11 cellular contexts compared by ENCODE assay signal in the genomic region with DNA sequence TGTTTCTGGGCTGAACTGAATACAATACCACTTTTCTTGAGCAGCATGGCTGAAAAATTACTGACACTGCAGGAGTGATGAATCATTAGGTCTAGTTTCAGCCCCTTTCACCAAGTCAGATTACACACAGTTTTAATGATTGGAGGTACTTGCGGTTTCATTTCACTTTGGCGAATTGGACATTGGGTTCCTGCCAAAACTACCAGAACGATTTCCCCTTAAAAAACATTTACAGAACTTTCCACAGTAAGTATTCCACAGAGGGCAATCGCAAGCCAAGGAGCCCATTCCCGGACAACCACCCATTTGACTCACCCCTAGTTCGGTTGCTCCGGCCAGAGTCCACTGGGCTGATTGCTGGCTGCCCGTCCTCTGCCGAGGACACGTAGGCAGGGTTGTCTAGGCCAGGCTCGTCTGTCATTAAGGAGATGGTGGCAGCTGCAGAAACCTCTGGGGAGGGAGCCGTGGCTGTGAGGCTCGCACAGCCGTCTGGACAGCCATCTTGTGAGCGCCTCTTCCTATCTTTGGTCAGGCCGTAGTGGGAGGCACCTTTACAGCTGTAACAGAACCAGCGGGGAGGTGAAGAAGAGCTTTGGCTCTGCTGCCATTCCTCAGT.
DNase-seq lines count a peak whose midpoint lies in the region; ATAC-seq, FAIRE-seq and TF ChIP-seq lines count a peak whose summit lies in the region.
"Had no signal": no experiment of that assay in that cellular context is flagged by ENCODE, and none has a peak within 500 bp of the region (broad histone marks: within the 10 kb centered on the region; RNA-seq: fewer than 3 reads in every experiment).

No MANE protein-coding gene starts in this region.

- RAD21 ChIA-PET in GM12878 (lab: Charles Lee; ENCODE audit: unreplicated experiment): no interaction called here

- H3K79me2 ChIP-seq in GM12878 (ENCODE audit: control insufficient read depth, insufficient read depth, low read length): no peaks in the 10 kb centered on the region

- H3K27me3 Mint-ChIP-seq in activated naive CD8-positive, alpha-beta T cell treated with anti-CD3 and anti-CD28 coated beads for 36 hours: peaks cover 9% of the 10 kb centered on the region
- peaks cover 5% of the 10 kb centered on the region for H3K27me3 Mint-ChIP-seq in activated T-cell treated with anti-CD3 and anti-CD28 coated beads, Interleukin-2, amount 50 U/mL, for 72 hours (ENCODE audit: low read depth)

- BruUV-seq in GM12878 (replicated peaks; lab: Mats Ljungman, UMichigan): no TSS peak

- peak; percentile 80 for ATAC-seq in GM12878
- ATAC-seq in left lobe of liver: peak; percentile 93
- ATAC-seq in activated T-cell treated with anti-CD3 and anti-CD28 coated beads, Interleukin-2, amount 50 U/mL, for 72 hours (replicated peaks in 1 of 2): no peak

- peak; percentile 61 for DNase-seq in LoVo (ENCODE audit: low spot score)
- no peak for DNase-seq in GM12878 (ENCODE audit: low read depth, low spot score)
- peak; percentile 91 for DNase-seq in left lobe of liver (ENCODE audit: low spot score)
- no peak for DNase-seq in activated naive CD8-positive, alpha-beta T cell treated with anti-CD3 and anti-CD28 coated beads for 36 hours
- DNase-seq in activated T-cell treated with anti-CD3 and anti-CD28 coated beads, Interleukin-2, amount 50 U/mL, for 72 hours: no peak
- DNase-seq in uterus: no peak
- no peak for DNase-seq in activated CD4-positive, alpha-beta T cell treated with anti-CD3 and anti-CD28 coated beads, Interleukin-2, amount 50 U/mL, for 1 hour
- DNase-seq: activated CD4-positive, CD25-positive, alpha-beta regulatory T cell treated with anti-CD3 and anti-CD28 coated beads, Interleukin-2, amount 50 U/mL, for 72 hours; Karpas-422; nucleus accumbens had no signal

- FAIRE-seq in GM12878 (lab: Jason Lieb, UNC): no peak

- 67% methylated on average over 17 of the region's 17 CpGs for WGBS in GM12878 (ENCODE audit: insufficient coverage, insufficient replicate concordance, low lambda C conversion rate, missing lambda C conversion rate)

- TF ChIP-seq RAD21 in GM12878 (IDR thresholded peaks at IDR 0.05; ENCODE audit: insufficient read depth, low read depth, low read length): no peak

- intact Hi-C loops in GM12878 (cut with micrococcal nuclease; ENCODE audit: unreplicated experiment): loop anchor here (5.0 kb wide), 1 partner anchor 145 kb away; no protein-coding TSS in a partner anchor
- intact Hi-C loops in uterus (cut with DNase I; ENCODE audit: low total_unique reads): no loop called here

- POLR2A ChIA-PET in GM12878 (lab: Charles Lee): no interaction called here

- no peak overlapping the region for H3K4me3 Mint-ChIP-seq in activated naive CD8-positive, alpha-beta T cell treated with anti-CD3 and anti-CD28 coated beads for 36 hours
- no peak overlapping the region for H3K4me3 Mint-ChIP-seq in activated T-cell treated with anti-CD3 and anti-CD28 coated beads, Interleukin-2, amount 50 U/mL, for 72 hours

- H3K36me3 ChIP-seq in GM12878 (ENCODE audit: control insufficient read depth in 2 of 2, insufficient read depth in 2 of 2, low read length in 1 of 2) (no peaks in the 10 kb centered on the region), subcutaneous abdominal adipose tissue (ENCODE audit: control insufficient read depth in 5 of 5, insufficient read depth in 5 of 5, low read length in 5 of 5) (peaks cover 0 to 3% (median 0%) of the 10 kb centered on the region in 5 donors), uterus (no peaks in the 10 kb centered on the region)

- TF ChIP-seq EP300 in GM12878 (IDR thresholded peaks at IDR 0.05; ENCODE audit: borderline replicate concordance in 1 of 2, control insufficient read depth in 1 of 2, low read depth in 2 of 2, low read length in 2 of 2): no peak

- H3K4me3 ChIP-seq in GM12878 (no peak overlapping the region), subcutaneous abdominal adipose tissue (ENCODE audit: low read depth in 1 of 5, low read length in 5 of 5) (peak overlapping the region; percentile 4 to 59 (median 50)), uterus (no peak overlapping the region)

- H2AFZ ChIP-seq in GM12878 (ENCODE audit: control insufficient read depth, low read depth, low read length): no peak overlapping the region

- TF ChIP-seq POLR2A in GM12878 (IDR thresholded peaks at IDR 0.05; ENCODE audit: low read depth, low read length) (no peak), uterus (IDR thresholded peaks at IDR 0.05) (no peak)

- no peaks in the 10 kb centered on the region for H3K4me1 Mint-ChIP-seq in activated naive CD8-positive, alpha-beta T cell treated with anti-CD3 and anti-CD28 coated beads for 36 hours
- no peaks in the 10 kb centered on the region for H3K4me1 Mint-ChIP-seq in activated T-cell treated with anti-CD3 and anti-CD28 coated beads, Interleukin-2, amount 50 U/mL, for 72 hours (ENCODE audit: low read depth)

- SMC1A ChIA-PET in GM12878 (lab: Charles Lee; ENCODE audit: uncharacterized antibody, unreplicated experiment): interaction anchor here (2.5 kb wide), 1 partner anchor 136 kb away, joined by 11 read pairs; no protein-coding TSS in a partner anchor

- H3K4me1 ChIP-seq in GM12878 (ENCODE audit: control insufficient read depth, insufficient read depth, low read length): no peaks in the 10 kb centered on the region
- peaks cover 2 to 19% (median 13%) of the 10 kb centered on the region in 5 donors for H3K4me1 ChIP-seq in subcutaneous abdominal adipose tissue (ENCODE audit: control insufficient read depth in 5 of 5, insufficient read depth in 5 of 5, low read length in 5 of 5)
- H3K4me1 ChIP-seq in uterus: peaks cover 0 to 5% of the 10 kb centered on the region in 2 donors

- in situ Hi-C loops in GM12878 (cut with MboI): no loop called here

- no peak overlapping the region for H3K27ac Mint-ChIP-seq in activated naive CD8-positive, alpha-beta T cell treated with anti-CD3 and anti-CD28 coated beads for 36 hours
- no peak overlapping the region for H3K27ac Mint-ChIP-seq in activated T-cell treated with anti-CD3 and anti-CD28 coated beads, Interleukin-2, amount 50 U/mL, for 72 hours

- no peak overlapping the region for H3K4me2 ChIP-seq in GM12878 (ENCODE audit: control insufficient read depth, insufficient read depth)

- CTCF ChIA-PET in GM12878 (lab: Yijun Ruan, JAX): interaction anchor here (0.9 to 1.8 kb wide), 4 partner anchors 21 to 299 kb away, joined by 3 to 7 read pairs (median 4); no protein-coding TSS in a partner anchor

- no peak for TF ChIP-seq CTCF in GM12878 (IDR thresholded peaks at IDR 0.05 in 2 of 3, conservative IDR thresholded peaks at IDR 0.05 in 1 of 3; ENCODE audit: control insufficient read depth in 2 of 3, extremely low read depth in 1 of 3, insufficient read depth in 1 of 3, low read depth in 3 of 3, low read length in 3 of 3)
- TF ChIP-seq CTCF in uterus (IDR thresholded peaks at IDR 0.05): no peak

- H3K9me3 ChIP-seq in GM12878 (replicated peaks; ENCODE audit: control insufficient read depth, insufficient read depth, low read length) (no peaks in the 10 kb centered on the region; the same call in 2 of the 3 replicates), subcutaneous abdominal adipose tissue (ENCODE audit: control insufficient read depth in 5 of 5, low read length in 5 of 5) (no peaks in the 10 kb centered on the region), uterus (no peaks in the 10 kb centered on the region)

- no peak overlapping the region for H3K27ac ChIP-seq in GM12878 (ENCODE audit: control insufficient read depth, insufficient read depth)
- peak overlapping the region; percentile 70 for H3K27ac ChIP-seq in subcutaneous abdominal adipose tissue (ENCODE audit: low read depth, low read length)
- H3K27ac ChIP-seq in uterus: no peak overlapping the region

- no peaks in the 10 kb centered on the region for H3K27me3 ChIP-seq in GM12878 (replicated peaks in 1 of 2; ENCODE audit: control insufficient read depth in 2 of 2, insufficient read depth in 2 of 2, low read length in 1 of 2)
- H3K27me3 ChIP-seq in subcutaneous abdominal adipose tissue (ENCODE audit: control insufficient read depth in 5 of 5, insufficient read depth in 4 of 5, low read length in 5 of 5): no peaks in the 10 kb centered on the region
- H3K27me3 ChIP-seq in uterus: no peaks in the 10 kb centered on the region

- H4K20me1 ChIP-seq in GM12878 (ENCODE audit: control insufficient read depth, insufficient read depth): no peaks in the 10 kb centered on the region

- no peak overlapping the region for H3K9ac ChIP-seq in GM12878 (ENCODE audit: control insufficient read depth, insufficient read depth, low read length)
- H3K9ac ChIP-seq in subcutaneous abdominal adipose tissue (ENCODE audit: low read length in 5 of 5): peak overlapping the region in 4 of 5 donors; percentile 13 to 71 (median 38)

- no peaks in the 10 kb centered on the region for H3K36me3 Mint-ChIP-seq in activated naive CD8-positive, alpha-beta T cell treated with anti-CD3 and anti-CD28 coated beads for 36 hours
- H3K36me3 Mint-ChIP-seq in activated T-cell treated with anti-CD3 and anti-CD28 coated beads, Interleukin-2, amount 50 U/mL, for 72 hours (ENCODE audit: insufficient read depth in 2 of 2): no peaks in the 10 kb centered on the region

- no peaks in the 10 kb centered on the region for H3K9me3 Mint-ChIP-seq in activated naive CD8-positive, alpha-beta T cell treated with anti-CD3 and anti-CD28 coated beads for 36 hours
- no peaks in the 10 kb centered on the region for H3K9me3 Mint-ChIP-seq in activated T-cell treated with anti-CD3 and anti-CD28 coated beads, Interleukin-2, amount 50 U/mL, for 72 hours

TF ChIP-seq in GM12878, 131 proteins besides CTCF, POLR2A, EP300 and RAD21:
- TF ChIP-seq ZNF24 (IDR thresholded peaks at IDR 0.05) (peak; percentile 41; the same call in 1 of the 2 replicates), MTA2 (IDR thresholded peaks at IDR 0.05; ENCODE audit: low read depth) (peak; percentile 25; the same call in 1 of the 2 replicates), SMAD5 (IDR thresholded peaks at IDR 0.05; ENCODE audit: low read depth) (no peak), IKZF1 (conservative IDR thresholded peaks at IDR 0.05) (peak; percentile 18; the same call in 1 of the 2 replicates), ESRRA (IDR thresholded peaks at IDR 0.05; ENCODE audit: low read length) (no peak)
- TF ChIP-seq, protein P1, sequence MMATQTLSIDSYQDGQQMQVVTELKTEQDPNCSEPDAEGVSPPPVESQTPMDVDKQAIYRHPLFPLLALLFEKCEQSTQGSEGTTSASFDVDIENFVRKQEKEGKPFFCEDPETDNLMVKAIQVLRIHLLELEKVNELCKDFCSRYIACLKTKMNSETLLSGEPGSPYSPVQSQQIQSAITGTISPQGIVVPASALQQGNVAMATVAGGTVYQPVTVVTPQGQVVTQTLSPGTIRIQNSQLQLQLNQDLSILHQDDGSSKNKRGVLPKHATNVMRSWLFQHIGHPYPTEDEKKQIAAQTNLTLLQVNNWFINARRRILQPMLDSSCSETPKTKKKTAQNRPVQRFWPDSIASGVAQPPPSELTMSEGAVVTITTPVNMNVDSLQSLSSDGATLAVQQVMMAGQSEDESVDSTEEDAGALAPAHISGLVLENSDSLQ (IDR thresholded peaks at IDR 0.05): 0 out of 2 replicates have a peak, but pooled peaks have one; percentile 30

Comparison
In these comparisons a context has a peak if more than half of its experiments do, and no peak if none do; other contexts are left out.
1. DNase-seq: peak in LoVo (single experiment) and left lobe of liver (single experiment); none in GM12878 (single experiment), activated naive CD8-positive, alpha-beta T cell treated with anti-CD3 and anti-CD28 coated beads for 36 hours (single experiment), activated T-cell treated with anti-CD3 and anti-CD28 coated beads, Interleukin-2, amount 50 U/mL, for 72 hours (0 of 2), uterus (0 of 2) and activated CD4-positive, alpha-beta T cell treated with anti-CD3 and anti-CD28 coated beads, Interleukin-2, amount 50 U/mL, for 1 hour (single experiment).
2. ATAC-seq: peak in GM12878 (single experiment) and left lobe of liver (single experiment); none in activated T-cell treated with anti-CD3 and anti-CD28 coated beads, Interleukin-2, amount 50 U/mL, for 72 hours (0 of 2).
3. H3K4me3 ChIP-seq: peak in subcutaneous abdominal adipose tissue (5 of 5); none in GM12878 (single experiment) and uterus (0 of 2).